In genomic region chr19:55092423-55093318, GRCh38 we compare ENCODE assay signal across 1 cellular context.
TF ChIP-seq lines count a peak whose summit lies in the region.

No MANE protein-coding gene starts in this region.

TF ChIP-seq in GM23338, 12 proteins besides CTCF, POLR2A, EP300 and RAD21:
- TF ChIP-seq POLR2AphosphoS5 (IDR thresholded peaks at IDR 0.05; ENCODE audit: low read depth): no peak; the same call in 1 of the 2 replicates
- TF ChIP-seq CREB1 (CRISPR knock-in tag; IDR thresholded peaks at IDR 0.05; ENCODE audit: low read depth): no peak
- TF ChIP-seq STAT1 (IDR thresholded peaks at IDR 0.05; ENCODE audit: unreplicated experiment): no peak
